14 cellular contexts compared by ENCODE assay signal in the genomic region with DNA sequence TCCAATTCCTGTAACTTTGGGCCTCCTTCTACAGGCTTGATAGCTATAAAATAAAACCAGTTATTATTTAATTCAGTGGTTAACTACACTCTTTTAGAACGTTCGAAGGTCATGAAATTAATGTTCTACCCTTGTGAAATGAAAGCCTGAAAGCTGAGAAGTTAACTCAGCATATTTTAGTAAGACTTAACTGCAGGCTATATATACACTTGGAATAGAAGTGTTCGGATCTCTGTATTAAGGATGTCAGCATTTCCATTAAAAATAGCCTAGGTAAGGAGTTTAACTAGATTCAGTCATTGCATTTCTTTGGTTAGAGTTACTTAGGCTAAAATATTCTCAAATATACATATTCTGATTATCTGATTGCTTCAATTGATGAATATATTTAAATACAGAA.
A peak's percentile ranks its signal among the peaks of the same experiment; 100 is the strongest.
DNase-seq lines count a peak whose midpoint lies in the region; ATAC-seq, FAIRE-seq and TF ChIP-seq lines count a peak whose summit lies in the region.
"Had no signal": no experiment of that assay in that cellular context is flagged by ENCODE, and none has a peak within 500 bp of the region (broad histone marks: within the 10 kb centered on the region; RNA-seq: fewer than 3 reads in every experiment).

No MANE protein-coding gene starts in this region.

- H3K27ac ChIP-seq in GM23248: no peak overlapping the region
- no peak overlapping the region for H3K27ac ChIP-seq in MM.1S (ENCODE audit: low read length)
- no peak overlapping the region for H3K27ac ChIP-seq in GM12878 (ENCODE audit: control insufficient read depth, insufficient read depth)
- H3K27ac ChIP-seq: A549, C4-2B had no signal

- H3K27ac Mint-ChIP-seq in WTC11: no peak overlapping the region
- H3K27ac Mint-ChIP-seq: CD4-positive, alpha-beta memory T cell had no signal

- CTCF ChIA-PET in GM12878 (lab: Yijun Ruan, JAX) (interaction anchor here (0.7 to 3.0 kb wide), 25 partner anchors 11 to 829 kb away, joined by 3 to 21 read pairs (median 4); no protein-coding TSS in a partner anchor), WTC11 (lab: Charles Lee) (interaction anchor here (0.6 to 2.9 kb wide), 12 partner anchors 73 to 658 kb away, joined by 3 to 12 read pairs (median 4); a partner anchor contains a TSS)

- H3K4me1 ChIP-seq in GM23248 (ENCODE audit: insufficient read depth) (no peaks in the 10 kb centered on the region), MM.1S (ENCODE audit: low read length) (no peaks in the 10 kb centered on the region), GM12878 (ENCODE audit: control insufficient read depth, insufficient read depth, low read length) (no peaks in the 10 kb centered on the region)
- H3K4me1 ChIP-seq: A549 had no signal

- no peaks in the 10 kb centered on the region for H3K27me3 Mint-ChIP-seq in WTC11 (ENCODE audit: low read depth)
- H3K27me3 Mint-ChIP-seq: CD4-positive, alpha-beta memory T cell had no signal

- TF ChIP-seq POLR2A in GM12878 (IDR thresholded peaks at IDR 0.05; ENCODE audit: low read depth, low read length): no peak

- DNase-seq in GM23248 (no peak), MM.1S (no peak), GM12878 (ENCODE audit: low read depth, low spot score) (no peak), superior temporal gyrus (ENCODE audit: extremely low spot score) (no peak), NCI-H774 (lab: John Stamatoyannopoulos, UW) (no peak), WTC11 (ENCODE audit: low spot score) (no peak), Kasumi-1 (lab: John Stamatoyannopoulos, UW) (no peak)
- DNase-seq: BE2C; CD4-positive, alpha-beta memory T cell; DMS79 had no signal

- ATAC-seq in GM12878 (peak; percentile 38), WTC11 (no peak)
- ATAC-seq: K562 had no signal

- in situ Hi-C loops in GM23248 (cut with MboI): no loop called here
- in situ Hi-C loops in GM12878 (cut with MboI): no loop called here

- no peak for FAIRE-seq in GM12878 (lab: Jason Lieb, UNC)
- FAIRE-seq: A549, GM12891, K562 had no signal

- H3K4me1 Mint-ChIP-seq in WTC11: peaks cover 10% of the 10 kb centered on the region
- H3K4me1 Mint-ChIP-seq: CD4-positive, alpha-beta memory T cell had no signal

- H3K4me3 Mint-ChIP-seq in WTC11: no peak overlapping the region
- H3K4me3 Mint-ChIP-seq: CD4-positive, alpha-beta memory T cell had no signal

- H3K79me2 ChIP-seq in GM23248 (ENCODE audit: insufficient read depth) (no peaks in the 10 kb centered on the region), MM.1S (ENCODE audit: low read length) (no peaks in the 10 kb centered on the region), GM12878 (ENCODE audit: control insufficient read depth, insufficient read depth, low read length) (no peaks in the 10 kb centered on the region)

- H3K9ac ChIP-seq in GM23248: no peak overlapping the region
- no peak overlapping the region for H3K9ac ChIP-seq in MM.1S (ENCODE audit: low read length)
- no peak overlapping the region for H3K9ac ChIP-seq in GM12878 (ENCODE audit: control insufficient read depth, insufficient read depth, low read length)

- no peaks in the 10 kb centered on the region for H3K36me3 ChIP-seq in GM23248 (ENCODE audit: low read depth)
- H3K36me3 ChIP-seq in MM.1S (replicated peaks; ENCODE audit: insufficient read depth, low read length): no peaks in the 10 kb centered on the region
- no peaks in the 10 kb centered on the region for H3K36me3 ChIP-seq in GM12878 (ENCODE audit: control insufficient read depth in 2 of 2, insufficient read depth in 2 of 2, low read length in 1 of 2)
- H3K36me3 ChIP-seq: BE2C had no signal

- no peaks in the 10 kb centered on the region for H3K27me3 ChIP-seq in GM23248 (replicated peaks; ENCODE audit: insufficient read depth)
- no peaks in the 10 kb centered on the region for H3K27me3 ChIP-seq in MM.1S (replicated peaks; ENCODE audit: insufficient read depth, low read length)
- no peaks in the 10 kb centered on the region for H3K27me3 ChIP-seq in GM12878 (replicated peaks in 1 of 2; ENCODE audit: control insufficient read depth in 2 of 2, insufficient read depth in 2 of 2, low read length in 1 of 2)
- H3K27me3 ChIP-seq: BE2C had no signal

- H3F3A ChIP-seq in GM23248 (ENCODE audit: insufficient read depth): no peaks in the 10 kb centered on the region
- no peaks in the 10 kb centered on the region for H3F3A ChIP-seq in MM.1S (ENCODE audit: insufficient read depth, low read length)

- no TSS peak for BruUV-seq in GM12878 (replicated peaks; lab: Mats Ljungman, UMichigan)

- H3K4me2 ChIP-seq in GM23248 (ENCODE audit: unreplicated experiment) (no peak overlapping the region), MM.1S (ENCODE audit: low read depth, low read length) (0 out of 2 replicates have a peak overlapping the region, but pooled peaks have one; percentile 3), GM12878 (ENCODE audit: control insufficient read depth, insufficient read depth) (no peak overlapping the region)
- H3K4me2 ChIP-seq: A549 had no signal

- RAD21 ChIA-PET in GM12878 (lab: Charles Lee; ENCODE audit: unreplicated experiment): interaction anchor here (1.0 to 2.8 kb wide), 14 partner anchors 8 to 738 kb away, joined by 3 to 12 read pairs (median 5); no protein-coding TSS in a partner anchor

- intact Hi-C loops in GM12878 (cut with micrococcal nuclease; ENCODE audit: unreplicated experiment): loop anchor here (5.0 kb wide), 2 partner anchors 176 to 734 kb away; no protein-coding TSS in a partner anchor

- WGBS in GM23248 (ENCODE audit: low coverage in 1 of 2, low lambda C conversion rate in 2 of 2, missing lambda C conversion rate in 2 of 2), 2 experiments: 25 to 31% methylated on average over 3 of the region's 3 CpGs
- WGBS in GM12878 (ENCODE audit: insufficient coverage, insufficient replicate concordance, low lambda C conversion rate, missing lambda C conversion rate): 16% methylated on average over 3 of the region's 3 CpGs

- H3K9me2 ChIP-seq in GM23248 (ENCODE audit: insufficient read depth): no peaks in the 10 kb centered on the region
- H3K9me2 ChIP-seq in MM.1S (replicated peaks; ENCODE audit: insufficient read depth, low read length): no peaks in the 10 kb centered on the region

- POLR2A ChIA-PET in GM12878 (lab: Charles Lee) (no interaction called here), WTC11 (lab: Charles Lee) (no interaction called here)

- no peak for TF ChIP-seq RAD21 in GM12878 (IDR thresholded peaks at IDR 0.05; ENCODE audit: insufficient read depth, low read depth, low read length)

- H3K4me3 ChIP-seq in GM23248: no peak overlapping the region
- H3K4me3 ChIP-seq in MM.1S (ENCODE audit: low read length): no peak overlapping the region
- H3K4me3 ChIP-seq in GM12878: no peak overlapping the region
- H3K4me3 ChIP-seq: A549, K562 had no signal

- TF ChIP-seq EP300 in GM12878 (IDR thresholded peaks at IDR 0.05; ENCODE audit: borderline replicate concordance in 1 of 2, control insufficient read depth in 1 of 2, low read depth in 2 of 2, low read length in 2 of 2): no peak

- no peaks in the 10 kb centered on the region for H3K9me3 ChIP-seq in GM23248 (ENCODE audit: low read depth)
- no peaks in the 10 kb centered on the region for H3K9me3 ChIP-seq in MM.1S (replicated peaks; ENCODE audit: insufficient read depth, low read length)
- no peaks in the 10 kb centered on the region for H3K9me3 ChIP-seq in GM12878 (replicated peaks; ENCODE audit: control insufficient read depth, insufficient read depth, low read length)
- H3K9me3 ChIP-seq: A549, BE2C had no signal

- H3K36me3 Mint-ChIP-seq in WTC11: no peaks in the 10 kb centered on the region
- H3K36me3 Mint-ChIP-seq: CD4-positive, alpha-beta memory T cell had no signal

- TF ChIP-seq CTCF in MM.1S (IDR thresholded peaks at IDR 0.05; ENCODE audit: low read length) (no peak), GM12878 (IDR thresholded peaks at IDR 0.05 in 2 of 3, conservative IDR thresholded peaks at IDR 0.05 in 1 of 3; ENCODE audit: control insufficient read depth in 2 of 3, extremely low read depth in 1 of 3, insufficient read depth in 1 of 3, low read depth in 3 of 3, low read length in 3 of 3) (no peak), WTC11 (IDR thresholded peaks at IDR 0.05) (no peak)

- H3K9me3 Mint-ChIP-seq in WTC11: no peaks in the 10 kb centered on the region

- no peaks in the 10 kb centered on the region for H4K20me1 ChIP-seq in GM23248 (ENCODE audit: insufficient read depth)
- no peaks in the 10 kb centered on the region for H4K20me1 ChIP-seq in MM.1S (ENCODE audit: insufficient read depth, low read length)
- no peaks in the 10 kb centered on the region for H4K20me1 ChIP-seq in GM12878 (ENCODE audit: control insufficient read depth, insufficient read depth)

- SMC1A ChIA-PET in GM12878 (lab: Charles Lee; ENCODE audit: uncharacterized antibody, unreplicated experiment): interaction anchor here (0.6 to 4.5 kb wide), 16 partner anchors 10 to 736 kb away, joined by 3 to 24 read pairs (median 3); no protein-coding TSS in a partner anchor

- H2AFZ ChIP-seq in GM23248 (0 out of 2 replicates have a peak overlapping the region, but pooled peaks have one; percentile 38), MM.1S (ENCODE audit: low read length) (no peak overlapping the region), GM12878 (ENCODE audit: control insufficient read depth, low read depth, low read length) (no peak overlapping the region)

TF ChIP-seq in GM12878, 131 proteins besides CTCF, POLR2A, EP300 and RAD21:
- TF ChIP-seq HCFC1 (IDR thresholded peaks at IDR 0.05; ENCODE audit: low read length): no peak
TF ChIP-seq in GM12878: peak in this region for 0.

TF ChIP-seq in WTC11, 78 proteins besides CTCF, POLR2A, EP300 and RAD21 (continues in another document):
- TF ChIP-seq, protein P1, sequence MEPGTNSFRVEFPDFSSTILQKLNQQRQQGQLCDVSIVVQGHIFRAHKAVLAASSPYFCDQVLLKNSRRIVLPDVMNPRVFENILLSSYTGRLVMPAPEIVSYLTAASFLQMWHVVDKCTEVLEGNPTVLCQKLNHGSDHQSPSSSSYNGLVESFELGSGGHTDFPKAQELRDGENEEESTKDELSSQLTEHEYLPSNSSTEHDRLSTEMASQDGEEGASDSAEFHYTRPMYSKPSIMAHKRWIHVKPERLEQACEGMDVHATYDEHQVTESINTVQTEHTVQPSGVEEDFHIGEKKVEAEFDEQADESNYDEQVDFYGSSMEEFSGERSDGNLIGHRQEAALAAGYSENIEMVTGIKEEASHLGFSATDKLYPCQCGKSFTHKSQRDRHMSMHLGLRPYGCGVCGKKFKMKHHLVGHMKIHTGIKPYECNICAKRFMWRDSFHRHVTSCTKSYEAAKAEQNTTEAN (CRISPR knock-in tag; IDR thresholded peaks at IDR 0.05): no peak
- TF ChIP-seq, protein P2, sequence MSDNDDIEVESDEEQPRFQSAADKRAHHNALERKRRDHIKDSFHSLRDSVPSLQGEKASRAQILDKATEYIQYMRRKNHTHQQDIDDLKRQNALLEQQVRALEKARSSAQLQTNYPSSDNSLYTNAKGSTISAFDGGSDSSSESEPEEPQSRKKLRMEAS (CRISPR knock-in tag; IDR thresholded peaks at IDR 0.05): no peak
- no peak for TF ChIP-seq ZNF396 (CRISPR knock-in tag; IDR thresholded peaks at IDR 0.05; ENCODE audit: borderline replicate concordance)
- TF ChIP-seq HMGA2 (CRISPR knock-in tag; IDR thresholded peaks at IDR 0.05): no peak
- no peak for TF ChIP-seq EMX1 (CRISPR knock-in tag; IDR thresholded peaks at IDR 0.05)
- TF ChIP-seq FOXP1 (CRISPR knock-in tag; IDR thresholded peaks at IDR 0.05; ENCODE audit: borderline replicate concordance): no peak
- TF ChIP-seq ZNF232 (CRISPR knock-in tag; IDR thresholded peaks at IDR 0.05): no peak
